In the genomic region with DNA sequence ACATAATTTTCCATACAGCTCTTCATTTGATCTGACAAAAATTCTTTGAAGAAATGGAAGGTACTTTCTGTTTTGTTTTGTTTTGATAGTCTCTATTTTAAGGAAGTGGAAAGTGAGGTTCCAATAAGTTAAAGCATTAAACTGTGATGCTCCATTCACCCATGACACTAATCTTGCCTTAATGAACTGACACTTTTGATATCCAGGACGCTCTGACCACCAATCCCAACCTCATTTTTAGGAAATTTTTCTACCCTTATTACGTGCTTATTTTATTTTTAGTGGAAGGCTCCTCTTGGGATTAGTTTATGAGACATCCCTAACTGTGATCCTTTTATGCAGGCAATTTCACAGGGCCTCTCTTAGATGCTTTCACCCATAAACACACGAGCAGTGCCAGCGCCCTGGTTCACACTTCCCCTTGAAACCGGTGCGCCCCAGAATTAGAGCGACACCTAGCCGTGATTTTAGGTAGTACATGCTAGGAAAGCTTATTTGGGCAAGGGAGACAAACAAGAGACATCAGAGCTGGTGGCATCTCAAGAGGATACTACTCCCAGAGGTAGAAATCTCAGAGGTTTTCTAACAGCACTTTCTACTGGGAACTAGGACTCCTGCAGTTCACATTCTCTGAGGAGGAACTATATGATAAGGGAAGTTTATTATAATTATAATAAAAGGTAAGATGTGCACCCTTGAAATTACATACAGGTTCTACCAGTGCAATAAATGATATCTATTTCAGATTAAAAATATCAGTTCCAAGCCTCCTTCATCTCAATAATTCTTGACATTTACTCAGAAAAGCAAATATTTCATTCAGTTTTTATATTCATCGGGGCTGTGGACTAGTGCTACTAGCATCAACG, we compare ENCODE assay signal across 8 cellular contexts.
DNase-seq lines count a peak whose midpoint lies in the region; ATAC-seq, FAIRE-seq and TF ChIP-seq lines count a peak whose summit lies in the region.

No MANE protein-coding gene starts in this region.

- H3K9me3 ChIP-seq in adipocyte (ENCODE audit: control insufficient read depth, low read length), result no peaks in the 10 kb centered on the region
- no peaks in the 10 kb centered on the region for H3K9me3 ChIP-seq in left ventricle myocardium inferior (replicated peaks)

- H3K36me3 ChIP-seq in adipocyte (ENCODE audit: control insufficient read depth, insufficient read depth, low read length, severe bottlenecking) (no peaks in the 10 kb centered on the region), left ventricle myocardium inferior (no peaks in the 10 kb centered on the region)

- H3K4me1 ChIP-seq in adipocyte (ENCODE audit: control insufficient read depth, insufficient read depth, low read length), result peaks cover 22% of the 10 kb centered on the region
- H3K4me1 ChIP-seq in left ventricle myocardium inferior, result no peaks in the 10 kb centered on the region

- no peak overlapping the region for H3K4me3 ChIP-seq in adipocyte (ENCODE audit: low read length)
- H3K4me3 ChIP-seq in left ventricle myocardium inferior, result no peak overlapping the region
- H3K4me3 ChIP-seq in retinal pigment epithelial cell (ENCODE audit: low read length), result no peak overlapping the region

- no peak for TF ChIP-seq POLR2A in GM12891 (IDR thresholded peaks at IDR 0.05; ENCODE audit: low read depth, low read length)

- peak; percentile 70 for ATAC-seq in HG02642 (IDR thresholded peaks at IDR 0.05; ENCODE audit: poor library complexity, unreplicated experiment)

- TF ChIP-seq CTCF in left ventricle myocardium inferior (IDR thresholded peaks at IDR 0.05; ENCODE audit: borderline replicate concordance), result peak; percentile 91
- peak; percentile 94 for TF ChIP-seq CTCF in retinal pigment epithelial cell (conservative IDR thresholded peaks at IDR 0.05; ENCODE audit: low read depth, low read length)

- H3K27ac ChIP-seq in left ventricle myocardium inferior (replicated peaks), result no peak overlapping the region

- peak overlapping the region; percentile 76 for H3K9ac ChIP-seq in adipocyte (ENCODE audit: low read length)

- DNase-seq in GM12891 (ENCODE audit: insufficient read length, low spot score) (peak; percentile 22), NCI-H1092 (lab: John Stamatoyannopoulos, UW) (peak; percentile 37), SW480 (ENCODE audit: low spot score) (peak; percentile 58), adipocyte (ENCODE audit: low read depth) (peak; percentile 92), left ventricle myocardium inferior (peak; percentile 44), retinal pigment epithelial cell (ENCODE audit: low read depth) (no peak), cortex of kidney (lab: John Stamatoyannopoulos, UW) (no peak)

- H3K27me3 ChIP-seq in adipocyte (replicated peaks; ENCODE audit: control insufficient read depth, insufficient read depth, low read length) (no peaks in the 10 kb centered on the region), left ventricle myocardium inferior (ENCODE audit: low read depth) (no peaks in the 10 kb centered on the region)

- FAIRE-seq in GM12891 (lab: Jason Lieb, UNC), result peak; percentile 96

- intact Hi-C loops in left ventricle myocardium inferior (cut with micrococcal nuclease), result no loop called here

TF ChIP-seq in GM12891, 5 proteins besides CTCF, POLR2A, EP300 and RAD21:
- TF ChIP-seq SPI1 (IDR thresholded peaks at IDR 0.05; ENCODE audit: low read depth, low read length) (peak; percentile 81), TAF1 (IDR thresholded peaks at IDR 0.05; ENCODE audit: low read depth, low read length) (no peak)

Comparison
In these comparisons a context has a peak if more than half of its experiments do, and no peak if none do; other contexts are left out.
1. DNase-seq: peak in GM12891 (single experiment), NCI-H1092 (single experiment), SW480 (single experiment), adipocyte (single experiment) and left ventricle myocardium inferior (single experiment); none in retinal pigment epithelial cell (single experiment) and cortex of kidney (single experiment).